1 cellular context compared by ENCODE assay signal in genomic region chr21:25607151-25607811, GRCh38.
TF ChIP-seq lines count a peak whose summit lies in the region.

TSS of gene MRPL39 (minus strand) at chr21:25607481. CDS start at chr21:25607475, 6 bp downstream.

TF ChIP-seq in K562, 482 proteins besides CTCF, POLR2A, EP300 and RAD21 (continued from another document and continues in another):
- TF ChIP-seq ZNF518B (CRISPR knock-in tag; IDR thresholded peaks at IDR 0.05) (no peak), SFPQ (IDR thresholded peaks at IDR 0.05; ENCODE audit: low read depth, low read length) (no peak), HDAC6 (IDR thresholded peaks at IDR 0.05; ENCODE audit: low read depth, low read length) (no peak), DEAF1 (CRISPR knock-in tag; IDR thresholded peaks at IDR 0.05) (no peak), UBTF (IDR thresholded peaks at IDR 0.05; ENCODE audit: borderline replicate concordance in 1 of 2, low read depth in 2 of 2, low read length in 2 of 2) (peak; percentile 37 to 97; a peak in 2 of 4 replicates), RBBP5 (IDR thresholded peaks at IDR 0.05; ENCODE audit: borderline replicate concordance, insufficient read depth, low read length, poor library complexity, severe bottlenecking) (peak; percentile 98), FOS (IDR thresholded peaks at IDR 0.05; ENCODE audit: extremely low read depth, insufficient read length) (no peak), JUNB (CRISPR knock-in tag; conservative IDR thresholded peaks at IDR 0.05) (no peak), KDM4B (IDR thresholded peaks at IDR 0.05; ENCODE audit: borderline replicate concordance in 2 of 2, low read depth in 1 of 2) (peak in 1 of 2 experiments; percentile 78; a peak in 1 of 4 replicates), ZKSCAN1 (IDR thresholded peaks at IDR 0.05; ENCODE audit: low read depth, low read length) (peak; percentile 74; the same call in 1 of the 2 replicates), NCOA1 (IDR thresholded peaks at IDR 0.05; ENCODE audit: low read depth) (peak; percentile 97), MYBL2 (IDR thresholded peaks at IDR 0.05; ENCODE audit: low read depth) (no peak), MYBL2 (CRISPR knock-in tag; IDR thresholded peaks at IDR 0.05; ENCODE audit: borderline replicate concordance) (no peak), TAF7 (tag; IDR thresholded peaks at IDR 0.05) (peak; percentile 100), KDM5B (IDR thresholded peaks at IDR 0.05; ENCODE audit: insufficient replicate concordance, low read depth, low read length) (peak; percentile 98), RB1 (IDR thresholded peaks at IDR 0.05; ENCODE audit: low read depth) (peak; percentile 99), ZNF347 (CRISPR knock-in tag; IDR thresholded peaks at IDR 0.05; ENCODE audit: low read depth) (no peak), TCF3 (CRISPR knock-in tag; IDR thresholded peaks at IDR 0.05) (0 out of 2 replicates have a peak, but pooled peaks have one; percentile 23), NCOA6 (IDR thresholded peaks at IDR 0.05) (peak; percentile 52; the same call in 1 of the 2 replicates), MAX (CRISPR knock-in tag; IDR thresholded peaks at IDR 0.05) (peak; percentile 57), DPF2 (IDR thresholded peaks at IDR 0.05) (peak; percentile 24; the same call in 1 of the 2 replicates), PHF8 (IDR thresholded peaks at IDR 0.05; ENCODE audit: borderline replicate concordance, low read length) (peak; percentile 99), IRF2 (CRISPR knock-in tag; IDR thresholded peaks at IDR 0.05) (no peak), CCAR2 (IDR thresholded peaks at IDR 0.05; ENCODE audit: low read depth, low read length) (no peak), ETS1 (conservative IDR thresholded peaks at IDR 0.05; ENCODE audit: control insufficient read depth, low read depth, low read length) (peak; percentile 82), MTA2 (IDR thresholded peaks at IDR 0.05; ENCODE audit: low read depth) (0 out of 2 replicates have a peak, but pooled peaks have one; percentile 21), TCFL5 (CRISPR knock-in tag; conservative IDR thresholded peaks at IDR 0.05) (no peak), CEBPB (tag; IDR thresholded peaks at IDR 0.05) (no peak), AFF1 (IDR thresholded peaks at IDR 0.05; ENCODE audit: low read depth in 1 of 2, partially characterized antibody in 2 of 2) (peak; percentile 24 to 88), ZFP36 (IDR thresholded peaks at IDR 0.05; ENCODE audit: low read depth, low read length, partially characterized antibody) (peak; percentile 55), PHF21A (IDR thresholded peaks at IDR 0.05; ENCODE audit: borderline replicate concordance, low read depth) (peak; percentile 65; the same call in 1 of the 2 replicates), ARNT (IDR thresholded peaks at IDR 0.05) (peak; percentile 46 to 74; a peak in 2 of 4 replicates), TFAP4 (CRISPR knock-in tag; IDR thresholded peaks at IDR 0.05; ENCODE audit: borderline replicate concordance) (peak; percentile 72), ZNF143 (CRISPR knock-in tag; IDR thresholded peaks at IDR 0.05) (no peak), HDAC1 (IDR thresholded peaks at IDR 0.05) (peak; percentile 74 to 88; a peak in 2 of 4 replicates), NR2C2 (CRISPR knock-in tag; IDR thresholded peaks at IDR 0.05) (no peak), NR2C2 (tag; IDR thresholded peaks at IDR 0.05) (peak; percentile 88), ZNF766 (CRISPR knock-in tag; conservative IDR thresholded peaks at IDR 0.05) (peak; percentile 21; the same call in 1 of the 2 replicates), NR4A1 (CRISPR knock-in tag; IDR thresholded peaks at IDR 0.05) (no peak; the same call in 1 of the 2 replicates), NR4A1 (tag; IDR thresholded peaks at IDR 0.05) (peak; percentile 68; the same call in 1 of the 2 replicates), ARID2 (IDR thresholded peaks at IDR 0.05) (no peak), HES1 (IDR thresholded peaks at IDR 0.05; ENCODE audit: low read depth) (no peak), CGGBP1 (CRISPR knock-in tag; IDR thresholded peaks at IDR 0.05) (0 out of 2 replicates have a peak, but pooled peaks have one; percentile 27), ZNF639 (CRISPR knock-in tag; conservative IDR thresholded peaks at IDR 0.05 in 1 of 2, IDR thresholded peaks at IDR 0.05 in 1 of 2) (0 out of 4 replicates have a peak, but pooled peaks of 1 of the 2 experiments have one; percentile 31), POLR2H (tag; IDR thresholded peaks at IDR 0.05; ENCODE audit: low read depth) (peak; percentile 57; the same call in 1 of the 2 replicates), ZNF263 (CRISPR knock-in tag; IDR thresholded peaks at IDR 0.05; ENCODE audit: borderline replicate concordance) (peak; percentile 86)
